Comparison of ENCODE assay signal across 33 cellular contexts in genomic region chr2:217618744-217619143, GRCh38.
"Had no signal": no experiment of that assay in that cellular context is flagged by ENCODE, and none has a peak within 500 bp of the region (broad histone marks: within the 10 kb centered on the region; RNA-seq: fewer than 3 reads in every experiment).

No MANE protein-coding gene starts in this region.

- H2AFZ ChIP-seq: neural progenitor cell had no signal

- H3K4me1 ChIP-seq: suprapubic skin had no signal

- DNase-seq: heart left ventricle; hypothalamus; immature natural killer cell; kidney; left colon; left ventricle myocardium superior; lower lobe of right lung; mammary epithelial cell; mesendoderm; midbrain; mucosa of descending colon; naive thymus-derived CD4-positive, alpha-beta T cell; occipital lobe; ovary; small intestine; spleen; stimulated activated CD4-positive, alpha-beta T cell treated with anti-CD3 and anti-CD28 coated beads, Interleukin-4, amount 100 ng/mL, for 24 hours; stimulated activated naive CD4-positive, alpha-beta T cell; tibial artery; trophoblast cell; upper lobe of right lung had no signal

- ATAC-seq: heart left ventricle; left colon; left ventricle myocardium superior; lower lobe of right lung; mucosa of descending colon; naive thymus-derived CD4-positive, alpha-beta T cell; natural killer cell treated with Interleukin-12 subunit alpha and Interleukin-12 subunit beta and Interleukin-15 and Interleukin-18, amount 100 ng/mL, for 72 hours; sciatic nerve; stimulated activated effector memory CD8-positive, alpha-beta T cell treated with anti-CD3 and anti-CD28 coated beads, Interleukin-12 subunit alpha, Interleukin-12 subunit beta, amount 100 ng/mL, for 72 hours; upper lobe of right lung had no signal

- H3K27me3 Mint-ChIP-seq: progenitor cell of endocrine pancreas; stimulated activated naive CD8-positive, alpha-beta T cell treated with anti-CD3 and anti-CD28 coated beads, Interleukin-15, Interleukin-2, amounts not matched to agents 100 ng/mL and 50 ng/mL, for 24 hours had no signal

- H3K36me3 Mint-ChIP-seq: immature natural killer cell; natural killer cell treated with Interleukin-12 subunit alpha and Interleukin-12 subunit beta and Interleukin-15 and Interleukin-18, amount 100 ng/mL, for 72 hours; neural progenitor cell; stimulated activated effector memory CD8-positive, alpha-beta T cell treated with anti-CD3 and anti-CD28 coated beads, Interleukin-12 subunit alpha, Interleukin-12 subunit beta, amount 100 ng/mL, for 72 hours had no signal

- H3K27ac Mint-ChIP-seq: immature natural killer cell; natural killer cell treated with Interleukin-12 subunit alpha and Interleukin-12 subunit beta and Interleukin-15 and Interleukin-18, amount 100 ng/mL, for 72 hours; neural progenitor cell; progenitor cell of endocrine pancreas; stimulated activated effector memory CD8-positive, alpha-beta T cell treated with anti-CD3 and anti-CD28 coated beads, Interleukin-12 subunit alpha, Interleukin-12 subunit beta, amount 100 ng/mL, for 72 hours; stimulated activated naive CD8-positive, alpha-beta T cell treated with anti-CD3 and anti-CD28 coated beads, Interleukin-15, Interleukin-2, amounts not matched to agents 100 ng/mL and 50 ng/mL, for 24 hours had no signal

- H3K4me1 Mint-ChIP-seq: immature natural killer cell; stimulated activated effector memory CD8-positive, alpha-beta T cell treated with anti-CD3 and anti-CD28 coated beads, Interleukin-12 subunit alpha, Interleukin-12 subunit beta, amount 100 ng/mL, for 72 hours had no signal

- FAIRE-seq: islet of Langerhans, kidney, small intestine, urothelium cell line had no signal

- H3K9me3 Mint-ChIP-seq: immature natural killer cell; naive thymus-derived CD4-positive, alpha-beta T cell; natural killer cell treated with Interleukin-12 subunit alpha and Interleukin-12 subunit beta and Interleukin-15 and Interleukin-18, amount 100 ng/mL, for 72 hours; stimulated activated effector memory CD8-positive, alpha-beta T cell treated with anti-CD3 and anti-CD28 coated beads, Interleukin-12 subunit alpha, Interleukin-12 subunit beta, amount 100 ng/mL, for 72 hours; stimulated activated naive CD8-positive, alpha-beta T cell treated with anti-CD3 and anti-CD28 coated beads, Interleukin-15, Interleukin-2, amounts not matched to agents 100 ng/mL and 50 ng/mL, for 24 hours had no signal

- H3K27me3 ChIP-seq: heart left ventricle, neutrophil, ovary, right atrium auricular region, spleen, suprapubic skin, tibial artery, upper lobe of right lung had no signal

- H3K36me3 ChIP-seq: heart left ventricle, lower lobe of right lung, neural progenitor cell, neutrophil, ovary, right atrium auricular region, spleen, suprapubic skin, thoracic aorta, tibial artery, upper lobe of right lung had no signal

- H3K4me3 Mint-ChIP-seq: immature natural killer cell; naive thymus-derived CD4-positive, alpha-beta T cell; natural killer cell treated with Interleukin-12 subunit alpha and Interleukin-12 subunit beta and Interleukin-15 and Interleukin-18, amount 100 ng/mL, for 72 hours; neural progenitor cell; stimulated activated effector memory CD8-positive, alpha-beta T cell treated with anti-CD3 and anti-CD28 coated beads, Interleukin-12 subunit alpha, Interleukin-12 subunit beta, amount 100 ng/mL, for 72 hours; stimulated activated naive CD8-positive, alpha-beta T cell treated with anti-CD3 and anti-CD28 coated beads, Interleukin-15, Interleukin-2, amounts not matched to agents 100 ng/mL and 50 ng/mL, for 24 hours had no signal

- H3K9ac ChIP-seq: neural progenitor cell had no signal

- H3K27ac ChIP-seq: heart left ventricle, lower lobe of right lung, neural progenitor cell, neutrophil, ovary, right atrium auricular region, spleen, suprapubic skin, thoracic aorta, tibial artery, upper lobe of right lung had no signal

- H3K9me3 ChIP-seq: heart left ventricle, lower lobe of right lung, mucosa of descending colon, neutrophil, ovary, right atrium auricular region, spleen, suprapubic skin, thoracic aorta, tibial artery, upper lobe of right lung had no signal

- H3K4me3 ChIP-seq: heart left ventricle, lower lobe of right lung, mucosa of descending colon, neural progenitor cell, ovary, right atrium auricular region, spleen, suprapubic skin, thoracic aorta, tibial artery, upper lobe of right lung had no signal

- H3K4me2 ChIP-seq: neural progenitor cell had no signal
